8 cellular contexts compared by ENCODE assay signal in the genomic region with DNA sequence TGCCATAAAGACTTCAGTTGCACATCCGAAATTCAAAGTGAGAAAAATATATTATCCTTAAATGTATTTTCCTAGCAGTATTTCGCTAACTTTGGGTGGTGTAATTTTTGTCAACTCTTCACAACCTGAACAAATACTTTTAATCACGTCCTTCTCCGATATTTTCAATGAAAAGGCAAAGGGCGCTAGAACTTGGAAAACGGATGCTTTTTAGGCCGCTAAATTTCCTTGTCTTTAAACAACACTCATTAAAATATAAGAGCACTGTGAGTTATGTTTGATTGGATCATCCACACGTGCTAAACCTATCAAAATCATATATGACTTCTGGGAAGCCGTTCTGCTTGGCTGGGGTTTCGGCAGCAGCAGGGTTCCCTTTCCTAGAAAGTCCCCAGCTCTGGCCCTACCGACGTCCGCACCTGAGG. TPM values are rescaled to one million over a fixed set of nuclear protein-coding genes. Genes with fewer than 3 reads are reported as not detected.
DNase-seq lines count a peak whose midpoint lies in the region; ATAC-seq and TF ChIP-seq lines count a peak whose summit lies in the region.

No MANE protein-coding gene starts in this region.

- H2AFZ ChIP-seq in DND-41 (ENCODE audit: low read depth, low read length) (peak overlapping the region; percentile 81), neuron (ENCODE audit: low read depth, low read length) (peak overlapping the region; percentile 40)

- H3K4me1 ChIP-seq in DND-41 (ENCODE audit: insufficient read depth, low read length): peaks cover 33% of the 10 kb centered on the region
- peaks cover 14% of the 10 kb centered on the region for H3K4me1 ChIP-seq in effector memory CD4-positive, alpha-beta T cell (ENCODE audit: control insufficient read depth, insufficient read depth, low read length, poor library complexity, severe bottlenecking)
- peaks cover 12% of the 10 kb centered on the region for H3K4me1 ChIP-seq in neuron (ENCODE audit: insufficient read depth, low read length)

- peaks cover 16% of the 10 kb centered on the region; the same call in 1 of the 2 replicates for H4K20me1 ChIP-seq in DND-41 (ENCODE audit: insufficient read depth, low read length)

- H3K9ac ChIP-seq in DND-41 (ENCODE audit: low read depth, low read length): peak overlapping the region; percentile 78

- H3K79me2 ChIP-seq in DND-41 (ENCODE audit: insufficient read depth, low read length): peaks cover 43% of the 10 kb centered on the region

- H3K4me3 ChIP-seq in DND-41 (ENCODE audit: low read depth in 1 of 2, low read length in 2 of 2) (peak overlapping the region; percentile 82 to 97; a peak in 3 of 4 replicates), neuron (ENCODE audit: low read length) (peak overlapping the region; percentile 95)
- peak overlapping the region; percentile 95 for H3K4me3 ChIP-seq in effector memory CD4-positive, alpha-beta T cell (ENCODE audit: insufficient read depth, low read depth, low read length, poor library complexity, severe bottlenecking)

- H3K4me2 ChIP-seq in DND-41 (ENCODE audit: insufficient read depth, low read length): peak overlapping the region; percentile 88

- ATAC-seq in DND-41 (ENCODE audit: insufficient read depth, low read depth): no peak

- H3K27ac ChIP-seq in DND-41 (ENCODE audit: low read length): peak overlapping the region; percentile 81
- H3K27ac ChIP-seq in effector memory CD4-positive, alpha-beta T cell (ENCODE audit: insufficient read depth, low read length, poor library complexity, severe bottlenecking): peak overlapping the region; percentile 90

- peaks cover 7% of the 10 kb centered on the region for H3K9me3 ChIP-seq in DND-41 (ENCODE audit: insufficient read depth, low read length, severe bottlenecking)
- no peaks in the 10 kb centered on the region for H3K9me3 ChIP-seq in effector memory CD4-positive, alpha-beta T cell (ENCODE audit: control insufficient read depth, low read length)
- no peaks in the 10 kb centered on the region for H3K9me3 ChIP-seq in neuron (ENCODE audit: low read length)

- no peak for TF ChIP-seq CTCF in DND-41 (IDR thresholded peaks at IDR 0.05; ENCODE audit: borderline replicate concordance, extremely low read depth, low read length, poor library complexity, severe bottlenecking)

- no peaks in the 10 kb centered on the region; the same call in 1 of the 2 replicates for H3K36me3 ChIP-seq in DND-41 (ENCODE audit: insufficient read depth, low read length)
- H3K36me3 ChIP-seq in effector memory CD4-positive, alpha-beta T cell (ENCODE audit: control insufficient read depth, insufficient read depth, low read length): no peaks in the 10 kb centered on the region
- peaks cover 5% of the 10 kb centered on the region for H3K36me3 ChIP-seq in neuron (ENCODE audit: insufficient read depth, low read length)

- no peaks in the 10 kb centered on the region for H3K27me3 ChIP-seq in DND-41 (ENCODE audit: insufficient read depth, low read length, poor library complexity)
- no peaks in the 10 kb centered on the region for H3K27me3 ChIP-seq in effector memory CD4-positive, alpha-beta T cell (replicated peaks; ENCODE audit: control insufficient read depth, insufficient read depth, low read length, poor library complexity, severe bottlenecking)
- no peaks in the 10 kb centered on the region for H3K27me3 ChIP-seq in neuron (ENCODE audit: insufficient read depth, low read length)

- DNase-seq in DND-41 (no peak), NOMO-1 treated with DMSO at 0.1 percent for 48 hours (lab: John Stamatoyannopoulos, UW; ENCODE audit: unreplicated experiment) (peak; percentile 84), kidney tubule cell (ENCODE audit: low spot score) (no peak), H4 (ENCODE audit: low spot score) (no peak), GM03348 (ENCODE audit: low spot score) (no peak), NCI-H510A (lab: John Stamatoyannopoulos, UW) (no peak)
- no peak for DNase-seq in effector memory CD4-positive, alpha-beta T cell

RNA-seq across cellular contexts. Expression of a gene that starts 0.5 kb away (rescaled TPM):
- 4.8 and 5.7 TPM in 2 replicates for total RNA-seq in H4 (2014; rRNA removed; shearing (Covaris generic))
